Comparison of ENCODE assay signal across 18 cellular contexts in the genomic region with DNA sequence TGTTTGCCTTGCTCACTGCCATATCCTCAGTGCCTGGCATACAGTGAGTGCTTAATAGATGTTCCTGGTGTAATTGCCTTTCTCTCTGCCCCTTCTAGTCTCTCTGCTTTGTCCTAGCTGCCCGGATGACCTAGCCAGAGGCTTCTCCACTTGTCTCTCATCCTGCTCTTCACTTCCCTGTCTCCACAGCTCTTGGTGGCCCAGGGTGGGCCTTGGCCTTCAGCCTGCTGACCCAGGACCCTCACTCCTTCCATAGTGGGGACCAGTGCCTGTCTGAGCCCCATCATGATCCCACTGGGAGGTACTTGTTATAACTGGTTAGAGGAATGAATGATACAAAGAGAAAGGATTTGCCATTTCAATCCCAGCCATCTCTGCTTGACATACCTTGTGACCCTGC. TPM values are rescaled to one million over a fixed set of nuclear protein-coding genes. Genes with fewer than 3 reads are reported as not detected.
DNase-seq lines count a peak whose midpoint lies in the region; ATAC-seq, FAIRE-seq and TF ChIP-seq lines count a peak whose summit lies in the region.
"Had no signal": no experiment of that assay in that cellular context is flagged by ENCODE, and none has a peak within 500 bp of the region (broad histone marks: within the 10 kb centered on the region; RNA-seq: fewer than 3 reads in every experiment).

No MANE protein-coding gene starts in this region.

- intact Hi-C loops in sciatic nerve (cut with DNase I): no loop called here

- no peaks in the 10 kb centered on the region for H3K9me3 ChIP-seq in BLaER1
- H3K9me3 ChIP-seq in OCI-LY3 (ENCODE audit: insufficient read depth, low read length): no peaks in the 10 kb centered on the region
- H3K9me3 ChIP-seq: Caco-2 had no signal

- DNase-seq in coronary artery (ENCODE audit: low spot score): peak; percentile 26
- peak; percentile 3 for DNase-seq in sciatic nerve (ENCODE audit: low spot score)
- no peak for DNase-seq in D721Med (ENCODE audit: insufficient read length, low spot score)
- no peak for DNase-seq in stimulated activated CD4-positive, alpha-beta T cell treated with anti-CD3 and anti-CD28 coated beads, Interleukin-4, amount 100 ng/mL, for 1 hour
- DNase-seq: ACHN; CD8-positive, alpha-beta memory T cell; GOT3; IMR-90; KBM-7 had no signal

- ATAC-seq in sciatic nerve (no peak), GM21737 (IDR thresholded peaks at IDR 0.05; ENCODE audit: unreplicated experiment) (no peak), HG02678 (IDR thresholded peaks at IDR 0.05; ENCODE audit: unreplicated experiment) (no peak)
- ATAC-seq: HCT116 had no signal

- no peak for FAIRE-seq in D721Med (lab: Jason Lieb, UNC)
- FAIRE-seq: GM12891 had no signal

- no peak for TF ChIP-seq CTCF in OCI-LY3 (IDR thresholded peaks at IDR 0.05; ENCODE audit: low read depth, low read length)
- TF ChIP-seq CTCF in coronary artery (IDR thresholded peaks at IDR 0.05): no peak
- no peak for TF ChIP-seq CTCF in D721Med (IDR thresholded peaks at IDR 0.05; ENCODE audit: insufficient read depth, missing control alignments)

- H3K27me3 ChIP-seq in BLaER1 (no peaks in the 10 kb centered on the region), OCI-LY3 (ENCODE audit: low read depth, low read length) (peaks cover 22% of the 10 kb centered on the region)

- peaks cover 29% of the 10 kb centered on the region for H4K20me1 ChIP-seq in BLaER1
- H4K20me1 ChIP-seq in OCI-LY3 (ENCODE audit: insufficient read depth, low read length): 0 out of 2 replicates have a peak, but pooled peaks cover 3% of the 10 kb centered on the region

- H3K9ac ChIP-seq in BLaER1: no peak overlapping the region
- H3K9ac ChIP-seq in OCI-LY3 (ENCODE audit: low read length): no peak overlapping the region

- H3K79me2 ChIP-seq in OCI-LY3 (ENCODE audit: low read length): no peaks in the 10 kb centered on the region

- H3K4me2 ChIP-seq in BLaER1 (peak overlapping the region; percentile 79), OCI-LY3 (ENCODE audit: low read length) (0 out of 2 replicates have a peak overlapping the region, but pooled peaks have one; percentile 4)

- H3K4me3 ChIP-seq in BLaER1 (no peak overlapping the region), OCI-LY3 (ENCODE audit: low read length) (no peak overlapping the region), coronary artery (no peak overlapping the region)

- peaks cover 32% of the 10 kb centered on the region for H3K4me1 ChIP-seq in BLaER1
- H3K4me1 ChIP-seq in OCI-LY3 (ENCODE audit: low read length): peaks cover 19% of the 10 kb centered on the region
- H3K4me1 ChIP-seq: Caco-2 had no signal

- no peak overlapping the region for H2AFZ ChIP-seq in OCI-LY3 (ENCODE audit: low read depth, low read length)

- H3K27ac ChIP-seq in BLaER1 (no peak overlapping the region), OCI-LY3 (ENCODE audit: low read length) (no peak overlapping the region), coronary artery (no peak overlapping the region)

- no peaks in the 10 kb centered on the region for H3K36me3 ChIP-seq in BLaER1
- H3K36me3 ChIP-seq in OCI-LY3 (replicated peaks; ENCODE audit: low read depth, low read length): no peaks in the 10 kb centered on the region

RNA-seq across cellular contexts. Expression of a gene that starts 49.2 kb away (rescaled TPM):
- 58.4 TPM for total RNA-seq in sciatic nerve

RNA-seq across cellular contexts. Expression of a gene that starts 55.9 kb away (rescaled TPM):
- total RNA-seq in sciatic nerve: 2.1 TPM
- total RNA-seq: A172, Caco-2, G401 had no signal

Comparison
In these comparisons a context has a peak if more than half of its experiments do, and no peak if none do; other contexts are left out.
1. DNase-seq: peak in coronary artery (single experiment) and sciatic nerve (single experiment); none in D721Med (single experiment) and stimulated activated CD4-positive, alpha-beta T cell treated with anti-CD3 and anti-CD28 coated beads, Interleukin-4, amount 100 ng/mL, for 1 hour (single experiment).